8 cellular contexts compared by ENCODE assay signal in the genomic region with DNA sequence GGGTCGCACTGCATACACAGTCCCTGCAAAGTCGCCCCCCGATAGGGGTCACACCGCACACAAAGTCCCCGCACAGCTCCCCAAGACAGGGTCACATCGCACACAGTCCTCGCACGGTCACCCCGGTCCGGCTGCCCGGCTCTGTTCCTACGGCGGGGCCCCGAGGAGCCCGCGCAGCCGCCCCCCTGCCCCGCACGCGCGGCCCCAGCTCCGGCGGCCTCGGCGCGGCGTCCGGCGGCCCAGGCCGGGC. TPM values are rescaled to one million over a fixed set of nuclear protein-coding genes. Genes with fewer than 3 reads are reported as not detected.
DNase-seq lines count a peak whose midpoint lies in the region; ATAC-seq and TF ChIP-seq lines count a peak whose summit lies in the region.

No MANE protein-coding gene starts in this region.

- DNase-seq in AG04449 (ENCODE audit: low read depth, low spot score) (no peak), NCI-H2081 (lab: John Stamatoyannopoulos, UW) (no peak), SKM-1 treated with dmso at 0.1 percent for 144 hours (lab: John Stamatoyannopoulos, UW; ENCODE audit: unreplicated experiment) (no peak)
- no peak for DNase-seq in activated CD4-positive, CD25-positive, alpha-beta regulatory T cell treated with anti-CD3 and anti-CD28 coated beads, Interleukin-2, amount 50 U/mL, for 72 hours

- H3K4me3 ChIP-seq in AG04449 (ENCODE audit: low read depth, low read length), result peak overlapping the region; percentile 90
- peak overlapping the region; percentile 77 for H3K4me3 ChIP-seq in thymus (ENCODE audit: low read length)

- peak overlapping the region; percentile 85 for H3K27ac ChIP-seq in angular gyrus (ENCODE audit: low read depth, low read length)
- peak overlapping the region; percentile 64 for H3K27ac ChIP-seq in layer of hippocampus (ENCODE audit: low read depth, low read length)
- H3K27ac ChIP-seq in thymus (ENCODE audit: low read depth), result peak overlapping the region; percentile 85

- ATAC-seq in HG02840 (IDR thresholded peaks at IDR 0.05; ENCODE audit: low FRiP score, unreplicated experiment), result peak; percentile 15

- no peaks in the 10 kb centered on the region for H3K9me3 ChIP-seq in thymus (ENCODE audit: control insufficient read depth)

- POLR2A ChIA-PET in AG04449 (lab: Yijun Ruan, JAX), result interaction anchor here (0.7 to 2.0 kb wide), 5 partner anchors 19 to 53 kb away, joined by 3 to 10 read pairs (median 7); no protein-coding TSS in a partner anchor

- no peak for TF ChIP-seq CTCF in AG04449 (IDR thresholded peaks at IDR 0.05; ENCODE audit: insufficient read depth, low read length, missing control alignments)

- WGBS in thymus, result 1% methylated on average over 30 of the region's 30 CpGs

- H3K27me3 ChIP-seq in layer of hippocampus (ENCODE audit: control insufficient read depth, insufficient read depth, low read length) (no peaks in the 10 kb centered on the region), thymus (ENCODE audit: control insufficient read depth, insufficient read depth) (peaks cover 2% of the 10 kb centered on the region)

- H3K4me1 ChIP-seq in thymus (ENCODE audit: control insufficient read depth, insufficient read depth, low read length), result peaks cover 3% of the 10 kb centered on the region

- CTCF ChIA-PET in AG04449 (lab: Yijun Ruan, JAX), result interaction anchor here (1.0 kb wide), 1 partner anchor 55 kb away, joined by 3 read pairs; no protein-coding TSS in a partner anchor

- H3K36me3 ChIP-seq in thymus (ENCODE audit: control insufficient read depth, insufficient read depth), result no peaks in the 10 kb centered on the region

RNA-seq across cellular contexts. Expression of a gene that starts 0.3 kb away (rescaled TPM):
- polyA plus RNA-seq in thymus, result 5.1 TPM

RNA-seq across cellular contexts. Expression of a gene that starts 22.8 kb away (rescaled TPM):
- 0.07 TPM for polyA plus RNA-seq in thymus
